Comparison of ENCODE assay signal across 19 cellular contexts in genomic region chr2:150023044-150023443, GRCh38.
A peak's percentile ranks its signal among the peaks of the same experiment; 100 is the strongest.
DNase-seq lines count a peak whose midpoint lies in the region; ATAC-seq and TF ChIP-seq lines count a peak whose summit lies in the region.
"Had no signal": no experiment of that assay in that cellular context is flagged by ENCODE, and none has a peak within 500 bp of the region (broad histone marks: within the 10 kb centered on the region; RNA-seq: fewer than 3 reads in every experiment).

No MANE protein-coding gene starts in this region.

- ATAC-seq in activated CD4-positive, CD25-positive, alpha-beta regulatory T cell treated with anti-CD3 and anti-CD28 coated beads, Interleukin-2, amount 50 U/mL, for 24 hours: no peak
- ATAC-seq in GM18907 (IDR thresholded peaks at IDR 0.05; ENCODE audit: unreplicated experiment): no peak
- ATAC-seq: A549, esophagus mucosa, left lung had no signal

- no peaks in the 10 kb centered on the region for H3K4me1 Mint-ChIP-seq in activated CD4-positive, alpha-beta memory T cell treated with anti-CD3 and anti-CD28 coated beads, Interleukin-2, amount 10 ng/mL, durations not matched to agents 7 days and 5 days

- POLR2A ChIA-PET in activated CD4-positive, alpha-beta memory T cell treated with anti-CD3 and anti-CD28 coated beads, Interleukin-2, amount 10 ng/mL, durations not matched to agents 7 days and 5 days (lab: Charles Lee): no interaction called here

- no peak overlapping the region for H3K4me3 ChIP-seq in fibroblast of mammary gland (ENCODE audit: control insufficient read depth, low read depth, low read length)
- H3K4me3 ChIP-seq: A549; BLaER1 treated with 17β-estradiol and CSF1 and Interleukin-3, amounts not matched to agents 10 nM and 100 nM; cardiac muscle cell; left lung had no signal

- H3K27ac Mint-ChIP-seq in activated CD4-positive, alpha-beta memory T cell treated with anti-CD3 and anti-CD28 coated beads, Interleukin-2, amount 10 ng/mL, durations not matched to agents 7 days and 5 days: no peak overlapping the region
- H3K27ac Mint-ChIP-seq: HFFc6, type B pancreatic cell had no signal

- H3K36me3 Mint-ChIP-seq in activated CD4-positive, alpha-beta memory T cell treated with anti-CD3 and anti-CD28 coated beads, Interleukin-2, amount 10 ng/mL, durations not matched to agents 7 days and 5 days (ENCODE audit: low read depth): no peaks in the 10 kb centered on the region
- H3K36me3 Mint-ChIP-seq: type B pancreatic cell had no signal

- H3K9me3 Mint-ChIP-seq in activated CD4-positive, alpha-beta memory T cell treated with anti-CD3 and anti-CD28 coated beads, Interleukin-2, amount 10 ng/mL, durations not matched to agents 7 days and 5 days: no peaks in the 10 kb centered on the region
- H3K9me3 Mint-ChIP-seq: HFFc6, type B pancreatic cell had no signal

- no peak for TF ChIP-seq CTCF in fibroblast of mammary gland (conservative IDR thresholded peaks at IDR 0.05; ENCODE audit: control insufficient read depth, insufficient read depth, low read depth, low read length)

- H3K4me3 Mint-ChIP-seq in activated CD4-positive, alpha-beta memory T cell treated with anti-CD3 and anti-CD28 coated beads, Interleukin-2, amount 10 ng/mL, durations not matched to agents 7 days and 5 days: no peak overlapping the region
- H3K4me3 Mint-ChIP-seq: HFFc6, type B pancreatic cell had no signal

- no peaks in the 10 kb centered on the region for H3K27me3 Mint-ChIP-seq in activated CD4-positive, alpha-beta memory T cell treated with anti-CD3 and anti-CD28 coated beads, Interleukin-2, amount 10 ng/mL, durations not matched to agents 7 days and 5 days
- H3K27me3 Mint-ChIP-seq: type B pancreatic cell had no signal

- peak; percentile 28 for DNase-seq in SKM-1 treated with dmso at 0.1 percent for 144 hours (lab: John Stamatoyannopoulos, UW; ENCODE audit: unreplicated experiment)
- DNase-seq in SKM-1 (lab: John Stamatoyannopoulos, UW; ENCODE audit: unreplicated experiment): no peak
- peak; percentile 13 for DNase-seq in ELF-1 (ENCODE audit: low read depth, low spot score)
- peak; percentile 20 for DNase-seq in activated CD4-positive, alpha-beta memory T cell treated with anti-CD3 and anti-CD28 coated beads, Interleukin-2, amount 10 ng/mL, durations not matched to agents 7 days and 5 days
- DNase-seq in fibroblast of mammary gland (ENCODE audit: low read depth): peak; percentile 18
- DNase-seq in NCI-H128 (lab: John Stamatoyannopoulos, UW; ENCODE audit: unreplicated experiment): no peak
- DNase-seq: DMS 273 treated with DMSO at 0.1 percent for 48 hours; HFFc6; left lung; NCI-H1436; NCI-H446; stimulated activated CD4-positive, alpha-beta T cell treated with anti-CD3 and anti-CD28 coated beads, Interleukin-12 subunit alpha, Interleukin-12 subunit beta, amount 100 ng/mL, for 4 hours had no signal

- CTCF ChIA-PET in activated CD4-positive, alpha-beta memory T cell treated with anti-CD3 and anti-CD28 coated beads, Interleukin-2, amount 10 ng/mL, durations not matched to agents 7 days and 5 days (lab: Charles Lee): interaction anchor here (1.1 kb wide), 1 partner anchor 425 kb away, joined by 4 read pairs; no protein-coding TSS in a partner anchor

Comparison
In these comparisons a context has a peak if more than half of its experiments do, and no peak if none do; other contexts are left out.
1. DNase-seq: peak in SKM-1 treated with dmso at 0.1 percent for 144 hours (single experiment), ELF-1 (single experiment), activated CD4-positive, alpha-beta memory T cell treated with anti-CD3 and anti-CD28 coated beads, Interleukin-2, amount 10 ng/mL, durations not matched to agents 7 days and 5 days (single experiment) and fibroblast of mammary gland (single experiment); none in SKM-1 (single experiment) and NCI-H128 (single experiment).